ENCODE assay signal across 15 cellular contexts in genomic region chr5:107294151-107294550, GRCh38.
DNase-seq lines count a peak whose midpoint lies in the region; ATAC-seq and TF ChIP-seq lines count a peak whose summit lies in the region.
"Had no signal": no experiment of that assay in that cellular context is flagged by ENCODE, and none has a peak within 500 bp of the region (broad histone marks: within the 10 kb centered on the region; RNA-seq: fewer than 3 reads in every experiment).

No MANE protein-coding gene starts in this region.

- no peak overlapping the region for H3K4me3 Mint-ChIP-seq in activated CD8-positive, alpha-beta T cell treated with anti-CD3 and anti-CD28 coated beads, Interleukin-2, amount 10 ng/mL, durations not matched to agents 7 days and 5 days
- no peak overlapping the region for H3K4me3 Mint-ChIP-seq in Calu3 (ENCODE audit: low read depth, unreplicated experiment)
- H3K4me3 Mint-ChIP-seq: activated T-cell treated with anti-CD3 and anti-CD28 coated beads, Interleukin-2, amount 50 U/mL, for 4 hours; T-cell had no signal

- no peaks in the 10 kb centered on the region for H3K36me3 Mint-ChIP-seq in activated CD8-positive, alpha-beta T cell treated with anti-CD3 and anti-CD28 coated beads, Interleukin-2, amount 10 ng/mL, durations not matched to agents 7 days and 5 days (ENCODE audit: low read depth)
- peaks cover 10% of the 10 kb centered on the region for H3K36me3 Mint-ChIP-seq in Calu3 (ENCODE audit: insufficient read depth, unreplicated experiment)
- H3K36me3 Mint-ChIP-seq: T-cell had no signal

- no peak overlapping the region for H3K27ac Mint-ChIP-seq in activated CD8-positive, alpha-beta T cell treated with anti-CD3 and anti-CD28 coated beads, Interleukin-2, amount 10 ng/mL, durations not matched to agents 7 days and 5 days
- H3K27ac Mint-ChIP-seq in Calu3 (ENCODE audit: unreplicated experiment): no peak overlapping the region
- H3K27ac Mint-ChIP-seq: T-cell had no signal

- BruUV-seq in Calu3 (replicated peaks; lab: Mats Ljungman, UMichigan): no TSS peak

- H3K9me3 Mint-ChIP-seq in activated CD8-positive, alpha-beta T cell treated with anti-CD3 and anti-CD28 coated beads, Interleukin-2, amount 10 ng/mL, durations not matched to agents 7 days and 5 days (ENCODE audit: insufficient read depth): peaks cover 5% of the 10 kb centered on the region
- H3K9me3 Mint-ChIP-seq in Calu3 (ENCODE audit: low read depth, unreplicated experiment): no peaks in the 10 kb centered on the region
- H3K9me3 Mint-ChIP-seq: activated T-cell treated with anti-CD3 and anti-CD28 coated beads, Interleukin-2, amount 50 U/mL, for 4 hours had no signal

- peak; percentile 66 for DNase-seq in SKM-1 (lab: John Stamatoyannopoulos, UW; ENCODE audit: unreplicated experiment)
- DNase-seq in activated CD4-positive, alpha-beta T cell treated with anti-CD3 and anti-CD28 coated beads, Interleukin-2, amount 50 U/mL, for 48 hours: no peak
- no peak for DNase-seq in activated CD8-positive, alpha-beta T cell treated with anti-CD3 and anti-CD28 coated beads, Interleukin-2, amount 10 ng/mL, durations not matched to agents 7 days and 5 days
- no peak for DNase-seq in NCI-H2107 treated with DMSO at 0.1 percent for 48 hours (lab: John Stamatoyannopoulos, UW; ENCODE audit: unreplicated experiment)
- no peak for DNase-seq in Calu3
- DNase-seq: activated T-cell treated with anti-CD3 and anti-CD28 coated beads, Interleukin-2, amount 50 U/mL, for 4 hours; cortex of kidney; H7; hypothalamus; NCI-H2029 treated with DMSO at 0.1 percent for 48 hours; stimulated activated CD4-positive, alpha-beta T cell treated with anti-CD3 and anti-CD28 coated beads, Interleukin-1b, Interleukin-23, amount 100 ng/mL, for 48 hours; T-cell had no signal

- no peak for TF ChIP-seq POLR2A in GM18505 (IDR thresholded peaks at IDR 0.05; ENCODE audit: borderline replicate concordance, extremely low read depth, insufficient read depth, insufficient read length)

- POLR2A ChIA-PET in activated CD8-positive, alpha-beta T cell treated with anti-CD3 and anti-CD28 coated beads, Interleukin-2, amount 10 ng/mL, durations not matched to agents 7 days and 5 days (lab: Charles Lee): no interaction called here

- H3K27me3 Mint-ChIP-seq in activated CD8-positive, alpha-beta T cell treated with anti-CD3 and anti-CD28 coated beads, Interleukin-2, amount 10 ng/mL, durations not matched to agents 7 days and 5 days (ENCODE audit: low read depth): peaks cover 2% of the 10 kb centered on the region
- H3K27me3 Mint-ChIP-seq in Calu3 (ENCODE audit: unreplicated experiment): no peaks in the 10 kb centered on the region

- TF ChIP-seq CTCF in Calu3 (IDR thresholded peaks at IDR 0.05; ENCODE audit: unreplicated experiment): no peak

- peak; percentile 75 for ATAC-seq in GM18505 (IDR thresholded peaks at IDR 0.05; ENCODE audit: unreplicated experiment)
- ATAC-seq in GM21515 (IDR thresholded peaks at IDR 0.05; ENCODE audit: unreplicated experiment): peak; percentile 66
- peak; percentile 63 for ATAC-seq in HG03135 (IDR thresholded peaks at IDR 0.05; ENCODE audit: unreplicated experiment)
- ATAC-seq in activated CD8-positive, alpha-beta T cell treated with anti-CD3 and anti-CD28 coated beads, Interleukin-2, amount 10 ng/mL, durations not matched to agents 7 days and 5 days: no peak
- ATAC-seq: activated T-cell treated with anti-CD3 and anti-CD28 coated beads, Interleukin-2, amount 50 U/mL, for 4 hours; T-cell had no signal

- intact Hi-C loops in Calu3 (cut with micrococcal nuclease; ENCODE audit: unreplicated experiment): no loop called here

- CTCF ChIA-PET in activated CD8-positive, alpha-beta T cell treated with anti-CD3 and anti-CD28 coated beads, Interleukin-2, amount 10 ng/mL, durations not matched to agents 7 days and 5 days (lab: Charles Lee): no interaction called here
- CTCF ChIA-PET in Calu3 (lab: Charles Lee): no interaction called here

- peaks cover 13% of the 10 kb centered on the region for H3K4me1 Mint-ChIP-seq in activated CD8-positive, alpha-beta T cell treated with anti-CD3 and anti-CD28 coated beads, Interleukin-2, amount 10 ng/mL, durations not matched to agents 7 days and 5 days (ENCODE audit: low read depth)
- H3K4me1 Mint-ChIP-seq in Calu3 (ENCODE audit: low read depth, unreplicated experiment): peaks cover 39% of the 10 kb centered on the region
